In the genomic region with DNA sequence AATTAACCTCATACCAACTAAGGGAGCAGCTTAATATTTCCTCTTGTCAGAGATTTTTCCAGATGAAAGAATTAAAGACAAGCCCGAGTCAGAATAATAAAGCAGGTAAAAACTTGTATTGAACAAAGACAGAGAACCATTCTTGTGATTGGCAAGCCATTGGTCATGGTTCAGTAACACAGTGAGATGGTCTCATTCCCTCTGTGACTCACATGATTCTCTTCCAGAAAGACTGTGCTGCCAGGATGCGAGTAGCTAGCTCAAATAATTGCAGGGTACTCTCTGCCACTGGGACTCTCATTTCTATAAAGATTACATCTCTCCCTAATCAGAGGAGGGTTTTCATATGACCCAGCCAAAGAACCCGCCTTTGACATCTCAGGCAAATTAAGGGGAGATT, we compare ENCODE assay signal across 16 cellular contexts.
DNase-seq lines count a peak whose midpoint lies in the region; ATAC-seq and TF ChIP-seq lines count a peak whose summit lies in the region.
"Had no signal": no experiment of that assay in that cellular context is flagged by ENCODE, and none has a peak within 500 bp of the region (broad histone marks: within the 10 kb centered on the region; RNA-seq: fewer than 3 reads in every experiment).

No MANE protein-coding gene starts in this region.

- H3K36me3 Mint-ChIP-seq in Caco-2 (ENCODE audit: insufficient read depth, unreplicated experiment) = no peaks in the 10 kb centered on the region
- H3K36me3 Mint-ChIP-seq: CD4-positive, CD25-positive, alpha-beta regulatory T cell had no signal

- BruUV-seq in PC-9 (replicated peaks; lab: Mats Ljungman, UMichigan) (no TSS peak), Caco-2 (replicated peaks; lab: Mats Ljungman, UMichigan) (no TSS peak)

- H3K4me3 ChIP-seq in BLaER1 treated with 17β-estradiol and CSF1 and Interleukin-3, amounts not matched to agents 10 nM and 100 nM = no peak overlapping the region
- no peak overlapping the region for H3K4me3 ChIP-seq in PC-9
- H3K4me3 ChIP-seq in foreskin fibroblast (ENCODE audit: low read depth in 1 of 2, low read length in 2 of 2) = no peak overlapping the region
- H3K4me3 ChIP-seq in heart right ventricle = no peak overlapping the region
- no peak overlapping the region for H3K4me3 ChIP-seq in Caco-2 (ENCODE audit: low read depth, low read length)
- H3K4me3 ChIP-seq: K562, skin epidermis had no signal

- no peak overlapping the region for H2AFZ ChIP-seq in PC-9

- no peaks in the 10 kb centered on the region for H3K27me3 ChIP-seq in BLaER1 treated with 17β-estradiol and CSF1 and Interleukin-3, amounts not matched to agents 10 nM and 100 nM
- H3K27me3 ChIP-seq in PC-9 (ENCODE audit: insufficient read depth, low read depth) (no peaks in the 10 kb centered on the region), heart right ventricle (no peaks in the 10 kb centered on the region), Caco-2 (replicated peaks; ENCODE audit: control insufficient read depth, insufficient read depth, low read length) (no peaks in the 10 kb centered on the region)

- WGBS in heart right ventricle, 2 donors = 89 to 93% methylated on average over 3 of the region's 3 CpGs

- H3K36me3 ChIP-seq in BLaER1 treated with 17β-estradiol and CSF1 and Interleukin-3, amounts not matched to agents 10 nM and 100 nM = no peaks in the 10 kb centered on the region
- H3K36me3 ChIP-seq in PC-9 (ENCODE audit: low read depth) (0 out of 2 replicates have a peak, but pooled peaks cover 1% of the 10 kb centered on the region), heart right ventricle (no peaks in the 10 kb centered on the region), Caco-2 (ENCODE audit: control insufficient read depth, insufficient read depth, low read length) (no peaks in the 10 kb centered on the region)

- no peak overlapping the region for H3K27ac Mint-ChIP-seq in Caco-2 (ENCODE audit: unreplicated experiment)
- H3K27ac Mint-ChIP-seq: activated CD8-positive, alpha-beta T cell treated with anti-CD3 and anti-CD28 coated beads for 36 hours; CD4-positive, CD25-positive, alpha-beta regulatory T cell; endodermal cell had no signal

- no peaks in the 10 kb centered on the region for H3K9me2 ChIP-seq in PC-9 (ENCODE audit: insufficient read depth)

- 0 out of 22 replicates have a peak overlapping the region, but pooled peaks of 1 of the 11 experiments have one; percentile 75 for H3K9ac ChIP-seq in BLaER1 treated with 17β-estradiol and CSF1 and Interleukin-3, amounts not matched to agents 10 nM and 100 nM

- no peak for ATAC-seq in heart right ventricle
- ATAC-seq: activated CD8-positive, alpha-beta T cell treated with anti-CD3 and anti-CD28 coated beads for 36 hours; K562 had no signal

- peaks cover 43 to 67% (median 58%) of the 10 kb centered on the region in 10 experiments for H3K4me1 ChIP-seq in BLaER1 treated with 17β-estradiol and CSF1 and Interleukin-3, amounts not matched to agents 10 nM and 100 nM
- H3K4me1 ChIP-seq in PC-9 (replicated peaks; ENCODE audit: insufficient read depth) (peaks cover 26% of the 10 kb centered on the region), heart right ventricle (peaks cover 0 to 31% (median 19%) of the 10 kb centered on the region in 9 donors), Caco-2 (no peaks in the 10 kb centered on the region; the same call in 1 of the 2 replicates)

- no peaks in the 10 kb centered on the region for H3K27me3 Mint-ChIP-seq in Caco-2 (ENCODE audit: insufficient read depth, unreplicated experiment)

- H3F3A ChIP-seq in PC-9 (ENCODE audit: insufficient read depth, low read depth) = peaks cover 21% of the 10 kb centered on the region

- H3K4me3 Mint-ChIP-seq in Caco-2 (ENCODE audit: unreplicated experiment) = no peak overlapping the region
- H3K4me3 Mint-ChIP-seq: activated CD8-positive, alpha-beta T cell treated with anti-CD3 and anti-CD28 coated beads for 36 hours; CD4-positive, CD25-positive, alpha-beta regulatory T cell; endodermal cell; neural crest cell had no signal

- peaks cover 21% of the 10 kb centered on the region for H3K4me1 Mint-ChIP-seq in Caco-2 (ENCODE audit: low read depth, unreplicated experiment)

- H3K27ac ChIP-seq in BLaER1 treated with 17β-estradiol and CSF1 and Interleukin-3, amounts not matched to agents 10 nM and 100 nM = peak overlapping the region in 7 of 11 experiments; percentile 83 to 90 (median 87); a peak in 14 of 22 replicates
- H3K27ac ChIP-seq in PC-9 = peak overlapping the region; percentile 68
- H3K27ac ChIP-seq in heart right ventricle = no peak overlapping the region
- H3K27ac ChIP-seq: skin epidermis had no signal

- no peaks in the 10 kb centered on the region for H4K20me1 ChIP-seq in BLaER1 treated with 17β-estradiol and CSF1 and Interleukin-3, amounts not matched to agents 10 nM and 100 nM
- H4K20me1 ChIP-seq in PC-9 (ENCODE audit: insufficient read depth) = no peaks in the 10 kb centered on the region

- POLR2A ChIA-PET in PC-9 (lab: Charles Lee; ENCODE audit: unreplicated experiment) = no interaction called here
- POLR2A ChIA-PET in Caco-2 (lab: Charles Lee) = no interaction called here

- CTCF ChIA-PET in PC-9 (lab: Charles Lee) = no interaction called here
- CTCF ChIA-PET in Caco-2 (lab: Charles Lee) = no interaction called here

- no peaks in the 10 kb centered on the region for H3K79me2 ChIP-seq in PC-9 (ENCODE audit: low read depth)

- no peaks in the 10 kb centered on the region for H3K9me3 ChIP-seq in BLaER1 treated with 17β-estradiol and CSF1 and Interleukin-3, amounts not matched to agents 10 nM and 100 nM (replicated peaks in 1 of 11)
- H3K9me3 ChIP-seq in PC-9 (ENCODE audit: insufficient read depth, low read depth) = peaks cover 9% of the 10 kb centered on the region; the same call in 1 of the 2 replicates
- no peaks in the 10 kb centered on the region for H3K9me3 ChIP-seq in heart right ventricle
- H3K9me3 ChIP-seq in Caco-2 = no peaks in the 10 kb centered on the region

- no peaks in the 10 kb centered on the region for H3K9me3 Mint-ChIP-seq in Caco-2 (ENCODE audit: unreplicated experiment)
- H3K9me3 Mint-ChIP-seq: activated CD8-positive, alpha-beta T cell treated with anti-CD3 and anti-CD28 coated beads for 36 hours; endodermal cell had no signal

- H3K4me2 ChIP-seq in BLaER1 treated with 17β-estradiol and CSF1 and Interleukin-3, amounts not matched to agents 10 nM and 100 nM = peak overlapping the region in 9 of 11 experiments; percentile 87 to 95 (median 90); a peak in 17 of 22 replicates
- no peak overlapping the region for H3K4me2 ChIP-seq in PC-9

- TF ChIP-seq CTCF in PC-9 (conservative IDR thresholded peaks at IDR 0.05) = no peak
- no peak for TF ChIP-seq CTCF in foreskin fibroblast (IDR thresholded peaks at IDR 0.05; ENCODE audit: low read depth, low read length)
- TF ChIP-seq CTCF in heart right ventricle (IDR thresholded peaks at IDR 0.05) = no peak
- no peak for TF ChIP-seq CTCF in Caco-2 (IDR thresholded peaks at IDR 0.05; ENCODE audit: insufficient read depth in 1 of 2, low read depth in 1 of 2, low read length in 1 of 2, severe bottlenecking in 1 of 2, unreplicated experiment in 1 of 2)

- DNase-seq in HPDE6-E6E7 (ENCODE audit: extremely low spot score) = peak; percentile 59
- no peak for DNase-seq in PC-9
- peak; percentile 50 to 75 for DNase-seq in foreskin fibroblast
- no peak for DNase-seq in heart right ventricle
- no peak for DNase-seq in SKM-1 (lab: John Stamatoyannopoulos, UW; ENCODE audit: unreplicated experiment)
- no peak for DNase-seq in AML-193 (lab: John Stamatoyannopoulos, UW)
- no peak for DNase-seq in Caco-2
- DNase-seq: activated CD8-positive, alpha-beta T cell treated with anti-CD3 and anti-CD28 coated beads for 36 hours; activated effector memory CD4-positive, alpha-beta T cell treated with Interleukin-2 at 50 U/mL for 16 hours; CD4-positive, CD25-positive, alpha-beta regulatory T cell; endodermal cell; hypothalamus had no signal

- intact Hi-C loops in PC-9 (cut with micrococcal nuclease; ENCODE audit: unreplicated experiment) (no loop called here), heart right ventricle (cut with DNase I) (no loop called here), Caco-2 (cut with micrococcal nuclease; ENCODE audit: unreplicated experiment) (no loop called here)

Comparison
In these comparisons a context has a peak if more than half of its experiments do, and no peak if none do; other contexts are left out.
1. H3K27ac ChIP-seq: peak in BLaER1 treated with 17β-estradiol and CSF1 and Interleukin-3, amounts not matched to agents 10 nM and 100 nM (7 of 11) and PC-9 (single experiment); none in heart right ventricle (0 of 10).
2. DNase-seq: peak in HPDE6-E6E7 (single experiment) and foreskin fibroblast (2 of 2); none in PC-9 (0 of 2), heart right ventricle (0 of 2), SKM-1 (single experiment), AML-193 (0 of 2) and Caco-2 (0 of 2).